In genomic region chr14:89270439-89271227, GRCh38 we compare ENCODE assay signal across 10 cellular contexts.
A peak's percentile ranks its signal among the peaks of the same experiment; 100 is the strongest.
DNase-seq lines count a peak whose midpoint lies in the region; ATAC-seq, FAIRE-seq and TF ChIP-seq lines count a peak whose summit lies in the region.
"Had no signal": no experiment of that assay in that cellular context is flagged by ENCODE, and none has a peak within 500 bp of the region (broad histone marks: within the 10 kb centered on the region; RNA-seq: fewer than 3 reads in every experiment).

No MANE protein-coding gene starts in this region.

- in situ Hi-C loops in HepG2 (cut with HindIII; ENCODE audit: extremely low pct_ligation_motif_present, low pct_unique_long_range_greater_than_20kb) = no loop called here

- TF ChIP-seq EP300 in Ishikawa (IDR thresholded peaks at IDR 0.05; ENCODE audit: borderline replicate concordance) = no peak
- no peak for TF ChIP-seq EP300 in HepG2 (IDR thresholded peaks at IDR 0.05; ENCODE audit: low read depth in 2 of 2, low read length in 2 of 2)
- TF ChIP-seq EP300 in HepG2 (CRISPR knock-in tag; IDR thresholded peaks at IDR 0.05; ENCODE audit: borderline replicate concordance) = no peak

- no peak for TF ChIP-seq CTCF in GM12865 (IDR thresholded peaks at IDR 0.05; ENCODE audit: insufficient read depth, low read depth, low read length, missing control alignments)
- TF ChIP-seq CTCF in HepG2 (CRISPR knock-in tag; IDR thresholded peaks at IDR 0.05) = no peak
- no peak for TF ChIP-seq CTCF in foreskin fibroblast (IDR thresholded peaks at IDR 0.05; ENCODE audit: low read depth, low read length)

- intact Hi-C loops in HepG2 (cut with micrococcal nuclease; ENCODE audit: unreplicated experiment) = no loop called here

- H3K4me2 ChIP-seq in HepG2 (ENCODE audit: low read depth, low read length) = no peak overlapping the region

- POLR2A ChIA-PET in HepG2 (lab: Yijun Ruan, JAX) = no interaction called here

- ATAC-seq in GM21447 (IDR thresholded peaks at IDR 0.05; ENCODE audit: unreplicated experiment) = peak; percentile 66
- ATAC-seq in HepG2 = no peak; the same call in 2 of the 3 replicates
- no peak for ATAC-seq in GM21367 (IDR thresholded peaks at IDR 0.05; ENCODE audit: unreplicated experiment)

- CTCF ChIA-PET in HepG2 (lab: Yijun Ruan, JAX; ENCODE audit: low intra/inter-chr PET ratio, low total read pairs) = no interaction called here

- H3K4me3 ChIP-seq in GM12865 (ENCODE audit: low read depth, low read length) (no peak overlapping the region), HepG2 (replicated peaks in 1 of 3; ENCODE audit: insufficient read depth in 1 of 3, low read depth in 2 of 3, low read length in 3 of 3) (no peak overlapping the region), foreskin fibroblast (ENCODE audit: low read depth in 1 of 2, low read length in 2 of 2) (no peak overlapping the region)

- no peaks in the 10 kb centered on the region for H3K9me3 ChIP-seq in HepG2 (ENCODE audit: low read length)

- no peak overlapping the region for H2AFZ ChIP-seq in HepG2 (ENCODE audit: low read length)

- no peak for FAIRE-seq in HepG2 (lab: Jason Lieb, UNC)

- no peak for TF ChIP-seq POLR2A in HepG2 (IDR thresholded peaks at IDR 0.05; ENCODE audit: insufficient read depth in 1 of 2, low read depth in 2 of 2, low read length in 2 of 2)

- H3K36me3 ChIP-seq in HepG2 (replicated peaks in 1 of 2; ENCODE audit: control insufficient read depth in 1 of 2, insufficient read depth in 2 of 2, low read length in 2 of 2) = peaks cover 17 to 29% of the 10 kb centered on the region in 2 experiments

- no peak overlapping the region for H3K27ac ChIP-seq in HepG2 (ENCODE audit: extremely low read length, insufficient read depth, low read length)

- WGBS in HepG2 (ENCODE audit: low lambda C conversion rate) = 90% methylated on average over 6 of the region's 7 CpGs

- BruUV-seq in HepG2 (replicated peaks; lab: Mats Ljungman, UMichigan) = no TSS peak

- peaks cover 69% of the 10 kb centered on the region for H4K20me1 ChIP-seq in HepG2 (ENCODE audit: insufficient read depth, low read length)

- H3K4me1 ChIP-seq in HepG2 (ENCODE audit: insufficient read depth, low read length) = peaks cover 48% of the 10 kb centered on the region

- no peak overlapping the region for H3K9ac ChIP-seq in HepG2 (ENCODE audit: insufficient read depth, low read depth, low read length)

- TF ChIP-seq RAD21 in Ishikawa (IDR thresholded peaks at IDR 0.05; ENCODE audit: low read depth) = no peak
- TF ChIP-seq RAD21 in HepG2 (CRISPR knock-in tag; IDR thresholded peaks at IDR 0.05) = no peak

- H3K79me2 ChIP-seq in HepG2 (ENCODE audit: insufficient read depth, low read length) = peaks cover 74% of the 10 kb centered on the region

- DNase-seq in GM12865 (ENCODE audit: low read depth) (peak; percentile 67), HepG2 (ENCODE audit: low spot score) (no peak), HCEC 1CT (no peak), foreskin fibroblast (no peak), activated T-cell treated with anti-CD3 and anti-CD28 coated beads for 4 hours (no peak)
- DNase-seq: dermis blood vessel endothelial cell, NCI-H2171 had no signal

- H3K27me3 ChIP-seq in HepG2 (ENCODE audit: control insufficient read depth in 1 of 2, insufficient read depth in 2 of 2, low read length in 2 of 2) = no peaks in the 10 kb centered on the region

TF ChIP-seq in Ishikawa, 13 proteins besides CTCF, POLR2A, EP300 and RAD21:
- TF ChIP-seq NFIC (IDR thresholded peaks at IDR 0.05) = no peak
- peak; percentile 85 for TF ChIP-seq USF1 (IDR thresholded peaks at IDR 0.05)
- TF ChIP-seq MAX (IDR thresholded peaks at IDR 0.05) = no peak
- no peak for TF ChIP-seq YY1 (IDR thresholded peaks at IDR 0.05; ENCODE audit: low read depth)
- TF ChIP-seq FOXM1 (IDR thresholded peaks at IDR 0.05; ENCODE audit: borderline replicate concordance, low read depth) = no peak
- TF ChIP-seq ZBTB7A (IDR thresholded peaks at IDR 0.05; ENCODE audit: low read depth) = no peak

TF ChIP-seq in HepG2, 621 proteins besides CTCF, POLR2A, EP300 and RAD21 (continues in another document):
- TF ChIP-seq HOMEZ (CRISPR knock-in tag; IDR thresholded peaks at IDR 0.05; ENCODE audit: low read depth) = peak; percentile 44; the same call in 1 of the 2 replicates
- no peak for TF ChIP-seq ZNF33A (CRISPR knock-in tag; IDR thresholded peaks at IDR 0.05; ENCODE audit: borderline replicate concordance)
- no peak for TF ChIP-seq PHF21A (CRISPR knock-in tag; IDR thresholded peaks at IDR 0.05)
- TF ChIP-seq IRF9 (CRISPR knock-in tag; IDR thresholded peaks at IDR 0.05; ENCODE audit: borderline replicate concordance) = no peak
- TF ChIP-seq ZNF609 (CRISPR knock-in tag; IDR thresholded peaks at IDR 0.05; ENCODE audit: borderline replicate concordance) = no peak
- no peak for TF ChIP-seq POLR2G (IDR thresholded peaks at IDR 0.05; ENCODE audit: low read depth, low read length)
- no peak for TF ChIP-seq JDP2 (CRISPR knock-in tag; IDR thresholded peaks at IDR 0.05; ENCODE audit: borderline replicate concordance)
- no peak for TF ChIP-seq FOXK1 (CRISPR knock-in tag; IDR thresholded peaks at IDR 0.05; ENCODE audit: borderline replicate concordance, low read depth)
- peak; percentile 57 for TF ChIP-seq HNF4A (CRISPR knock-in tag; IDR thresholded peaks at IDR 0.05)
- TF ChIP-seq POGZ (CRISPR knock-in tag; IDR thresholded peaks at IDR 0.05) = peak; percentile 46; the same call in 1 of the 2 replicates
- TF ChIP-seq HOXA3 (CRISPR knock-in tag; IDR thresholded peaks at IDR 0.05) = no peak
- TF ChIP-seq ZNF749 (CRISPR knock-in tag; IDR thresholded peaks at IDR 0.05; ENCODE audit: borderline replicate concordance) = no peak
- TF ChIP-seq HNF4G (IDR thresholded peaks at IDR 0.05; ENCODE audit: borderline replicate concordance, low read depth, low read length) = 0 out of 2 replicates have a peak, but pooled peaks have one; percentile 29
- no peak for TF ChIP-seq HNF4G (CRISPR knock-in tag; IDR thresholded peaks at IDR 0.05; ENCODE audit: borderline replicate concordance, low read depth)
- no peak for TF ChIP-seq ETV5 (CRISPR knock-in tag; IDR thresholded peaks at IDR 0.05; ENCODE audit: borderline replicate concordance)
- peak; percentile 90 for TF ChIP-seq ZKSCAN1 (IDR thresholded peaks at IDR 0.05; ENCODE audit: low read length)
- no peak for TF ChIP-seq RFX5 (IDR thresholded peaks at IDR 0.05; ENCODE audit: low read depth, low read length)
- TF ChIP-seq RFXANK (CRISPR knock-in tag; IDR thresholded peaks at IDR 0.05) = no peak
- TF ChIP-seq KDM5B (CRISPR knock-in tag; IDR thresholded peaks at IDR 0.05; ENCODE audit: borderline replicate concordance) = no peak
